1 cellular context compared by ENCODE assay signal in genomic region chr3:14555835-14556234, GRCh38.
TF ChIP-seq lines count a peak whose summit lies in the region.

No MANE protein-coding gene starts in this region.

TF ChIP-seq in SK-N-SH treated with all-trans-retinoic acid at 6 μM for 48 hours, 23 proteins besides CTCF, POLR2A, EP300 and RAD21 (continued from another document):
- TF ChIP-seq, protein P1, sequence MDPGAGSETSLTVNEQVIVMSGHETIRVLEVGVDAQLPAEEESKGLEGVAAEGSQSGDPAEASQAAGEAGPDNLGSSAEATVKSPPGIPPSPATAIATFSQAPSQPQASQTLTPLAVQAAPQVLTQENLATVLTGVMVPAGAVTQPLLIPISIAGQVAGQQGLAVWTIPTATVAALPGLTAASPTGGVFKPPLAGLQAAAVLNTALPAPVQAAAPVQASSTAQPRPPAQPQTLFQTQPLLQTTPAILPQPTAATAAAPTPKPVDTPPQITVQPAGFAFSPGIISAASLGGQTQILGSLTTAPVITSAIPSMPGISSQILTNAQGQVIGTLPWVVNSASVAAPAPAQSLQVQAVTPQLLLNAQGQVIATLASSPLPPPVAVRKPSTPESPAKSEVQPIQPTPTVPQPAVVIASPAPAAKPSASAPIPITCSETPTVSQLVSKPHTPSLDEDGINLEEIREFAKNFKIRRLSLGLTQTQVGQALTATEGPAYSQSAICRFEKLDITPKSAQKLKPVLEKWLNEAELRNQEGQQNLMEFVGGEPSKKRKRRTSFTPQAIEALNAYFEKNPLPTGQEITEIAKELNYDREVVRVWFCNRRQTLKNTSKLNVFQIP (CRISPR knock-in tag; IDR thresholded peaks at IDR 0.05; ENCODE audit: borderline replicate concordance, low read depth), result no peak
- TF ChIP-seq ZNF565 (CRISPR knock-in tag; conservative IDR thresholded peaks at IDR 0.05; ENCODE audit: low read depth) (no peak), ESRRG (CRISPR knock-in tag; IDR thresholded peaks at IDR 0.05) (no peak), ZC3H10 (CRISPR knock-in tag; IDR thresholded peaks at IDR 0.05) (no peak), BACH2 (CRISPR knock-in tag; IDR thresholded peaks at IDR 0.05; ENCODE audit: borderline replicate concordance) (no peak), ZFP30 (CRISPR knock-in tag; IDR thresholded peaks at IDR 0.05) (no peak)
